In the genomic region with DNA sequence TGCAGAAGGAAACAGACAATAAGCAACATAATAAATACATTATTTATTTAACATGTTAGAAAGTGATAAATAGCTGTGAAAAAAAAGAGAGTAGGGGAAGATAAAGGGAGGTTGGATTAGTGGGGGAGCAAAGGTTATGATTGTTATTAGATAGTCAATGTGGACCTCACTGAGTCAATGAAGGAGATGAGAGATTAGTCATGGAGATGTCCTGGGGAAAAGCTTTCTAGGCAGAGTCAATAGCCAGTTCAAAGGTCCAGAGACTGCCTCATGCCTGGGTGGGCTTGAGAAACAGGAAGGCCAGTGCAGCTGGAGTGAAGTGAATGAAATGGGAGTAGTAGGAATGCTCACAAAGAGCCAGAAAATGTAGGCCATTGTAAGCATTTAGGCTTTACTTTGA, we compare ENCODE assay signal across 24 cellular contexts.
DNase-seq lines count a peak whose midpoint lies in the region; FAIRE-seq and TF ChIP-seq lines count a peak whose summit lies in the region.
"Had no signal": no experiment of that assay in that cellular context is flagged by ENCODE, and none has a peak within 500 bp of the region (broad histone marks: within the 10 kb centered on the region; RNA-seq: fewer than 3 reads in every experiment).

No MANE protein-coding gene starts in this region.

- H3K27me3 ChIP-seq in endothelial cell of umbilical vein (ENCODE audit: control insufficient read depth in 2 of 2, insufficient read depth in 2 of 2, low read length in 2 of 2), result no peaks in the 10 kb centered on the region
- H3K27me3 ChIP-seq in neuronal stem cell (ENCODE audit: control insufficient read depth in 3 of 3, insufficient read depth in 3 of 3, low read depth in 1 of 3, low read length in 3 of 3), result peaks cover 0 to 11% (median 0%) of the 10 kb centered on the region in 3 experiments
- no peaks in the 10 kb centered on the region for H3K27me3 ChIP-seq in H9 (ENCODE audit: insufficient read depth, low read length)
- H3K27me3 ChIP-seq: esophagus squamous epithelium, thyroid gland had no signal

- H3K9ac ChIP-seq in endothelial cell of umbilical vein (replicated peaks; ENCODE audit: extremely low read depth, insufficient read depth, low read length) (no peak overlapping the region), neuronal stem cell (ENCODE audit: low read depth, low read length, poor library complexity) (no peak overlapping the region), H9 (ENCODE audit: extremely low read depth, insufficient read length, low read length) (no peak overlapping the region)

- H2AFZ ChIP-seq in endothelial cell of umbilical vein (ENCODE audit: low read depth, low read length), result no peak overlapping the region
- no peak overlapping the region for H2AFZ ChIP-seq in neuronal stem cell (ENCODE audit: low read length)
- H2AFZ ChIP-seq in H9 (ENCODE audit: low read length), result no peak overlapping the region

- H3K14ac ChIP-seq in neuronal stem cell (ENCODE audit: low read length) (no peak overlapping the region), H9 (ENCODE audit: insufficient read depth, low read length) (no peak overlapping the region)

- no peak overlapping the region for H4K91ac ChIP-seq in neuronal stem cell (ENCODE audit: low read depth, low read length, poor library complexity)
- H4K91ac ChIP-seq in H9 (ENCODE audit: insufficient read length, low read depth, low read length), result no peak overlapping the region

- H3K18ac ChIP-seq in neuronal stem cell (ENCODE audit: low read length) (no peak overlapping the region), H9 (ENCODE audit: insufficient read length, low read depth, low read length) (no peak overlapping the region)

- H3K27ac ChIP-seq in endothelial cell of umbilical vein (ENCODE audit: insufficient read depth, low read depth, low read length), result no peak overlapping the region
- no peak overlapping the region for H3K27ac ChIP-seq in neuronal stem cell (replicated peaks; ENCODE audit: low read length)
- H3K27ac ChIP-seq in H9 (ENCODE audit: insufficient read length, low read depth, low read length), result no peak overlapping the region
- H3K27ac ChIP-seq: esophagus squamous epithelium, left ventricle myocardium inferior, RWPE1, thyroid gland had no signal

- intact Hi-C loops in endothelial cell of umbilical vein (cut with micrococcal nuclease), result no loop called here

- H4K20me1 ChIP-seq in endothelial cell of umbilical vein (replicated peaks; ENCODE audit: control insufficient read depth, extremely low read depth, insufficient read depth, low read length) (no peaks in the 10 kb centered on the region), H9 (ENCODE audit: control insufficient read depth, insufficient read depth, insufficient read length) (no peaks in the 10 kb centered on the region)

- H2BK20ac ChIP-seq in H9 (ENCODE audit: low read depth, low read length, poor library complexity, severe bottlenecking), result no peak overlapping the region

- no peaks in the 10 kb centered on the region for H3K9me3 Mint-ChIP-seq in H9
- H3K9me3 Mint-ChIP-seq: activated CD4-positive, alpha-beta T cell treated with anti-CD3 and anti-CD28 coated beads, Interleukin-2, amount 10 ng/mL, durations not matched to agents 24 days and 14 days; stimulated activated effector memory CD8-positive, alpha-beta T cell treated with anti-CD3 and anti-CD28 coated beads, Interleukin-12 subunit alpha, Interleukin-12 subunit beta, amount 100 ng/mL, for 72 hours had no signal

- H3K4me2 ChIP-seq in endothelial cell of umbilical vein (ENCODE audit: insufficient read depth, low read length) (no peak overlapping the region), neuronal stem cell (ENCODE audit: insufficient read depth, low read length, poor library complexity, severe bottlenecking) (no peak overlapping the region), H9 (ENCODE audit: insufficient read depth, insufficient read length, low read length) (no peak overlapping the region)

- no peaks in the 10 kb centered on the region for H3K79me2 ChIP-seq in endothelial cell of umbilical vein (ENCODE audit: control insufficient read depth, insufficient read depth, low read length)
- no peaks in the 10 kb centered on the region for H3K79me2 ChIP-seq in H9 (ENCODE audit: insufficient read depth, low read length)

- H3K4ac ChIP-seq in neuronal stem cell (ENCODE audit: low read length) (no peak overlapping the region), H9 (ENCODE audit: low read depth, low read length) (no peak overlapping the region)

- no peak overlapping the region for H3K56ac ChIP-seq in H9 (ENCODE audit: insufficient read length, low read depth, low read length)

- no peak overlapping the region for H4K5ac ChIP-seq in H9 (ENCODE audit: insufficient read length, low read depth, low read length)

- no peak for TF ChIP-seq CTCF in endothelial cell of umbilical vein (IDR thresholded peaks at IDR 0.05; ENCODE audit: extremely low read depth in 1 of 2, insufficient read depth in 1 of 2, low read depth in 1 of 2, low read length in 2 of 2)
- no peak for TF ChIP-seq CTCF in H9 (conservative IDR thresholded peaks at IDR 0.05)

- H3K23ac ChIP-seq in neuronal stem cell (ENCODE audit: low read depth, low read length, poor library complexity) (no peak overlapping the region), H9 (ENCODE audit: insufficient read length, low read depth, low read length) (no peak overlapping the region)

- H3K4me1 ChIP-seq in endothelial cell of umbilical vein (ENCODE audit: control insufficient read depth, extremely low read depth, insufficient read depth, low read length) (peaks cover 6% of the 10 kb centered on the region), neuronal stem cell (ENCODE audit: control insufficient read depth in 2 of 2, insufficient read depth in 1 of 2, low read depth in 1 of 2, low read length in 2 of 2) (peaks cover 0 to 27% of the 10 kb centered on the region in 2 donors), H9 (ENCODE audit: insufficient read depth, low read length) (peaks cover 6% of the 10 kb centered on the region; the same call in 1 of the 2 replicates)
- H3K4me1 ChIP-seq: thyroid gland had no signal

- BruUV-seq in endothelial cell of umbilical vein (replicated peaks; lab: Mats Ljungman, UMichigan), result no TSS peak

- POLR2A ChIA-PET in endothelial cell of umbilical vein (lab: Charles Lee), result no interaction called here

- H4K8ac ChIP-seq in neuronal stem cell (ENCODE audit: low read depth, low read length), result no peak overlapping the region
- no peak overlapping the region for H4K8ac ChIP-seq in H9 (replicated peaks; ENCODE audit: insufficient read length, low read depth, low read length)

- FAIRE-seq in endothelial cell of umbilical vein (lab: Jason Lieb, UNC), result no peak

- H3T11ph ChIP-seq in H9 (ENCODE audit: low read length), result no peak overlapping the region

- H3K27me3 Mint-ChIP-seq in H9 (ENCODE audit: low read depth), result no peaks in the 10 kb centered on the region; the same call in 1 of the 2 replicates
- H3K27me3 Mint-ChIP-seq: activated CD4-positive, alpha-beta T cell treated with anti-CD3 and anti-CD28 coated beads, Interleukin-2, amount 10 ng/mL, durations not matched to agents 24 days and 14 days had no signal

- H3K4me1 Mint-ChIP-seq in H9, result peaks cover 24 to 26% of the 10 kb centered on the region in 2 experiments

- dilution Hi-C loops in endothelial cell of umbilical vein (cut with MboI; ENCODE audit: extremely low pct_ligation_motif_present, low sequenced_read_pairs), result no loop called here

- DNase-seq in HCEC 1CT, result peak; percentile 15
- peak; percentile 11 for DNase-seq in NCI-H748 treated with DMSO at 0.1 percent for 48 hours (lab: John Stamatoyannopoulos, UW)
- DNase-seq in endothelial cell of umbilical vein (ENCODE audit: low read depth, low spot score), result no peak
- peak; percentile 68 for DNase-seq in neuronal stem cell (ENCODE audit: low spot score)
- DNase-seq in NCI-H1436 (lab: John Stamatoyannopoulos, UW), result no peak
- no peak for DNase-seq in stimulated activated naive CD4-positive, alpha-beta T cell (lab: John Stamatoyannopoulos, UW)
- no peak for DNase-seq in GDM1 (lab: John Stamatoyannopoulos, UW)
- no peak for DNase-seq in H9
- DNase-seq: activated CD4-positive, alpha-beta T cell treated with anti-CD3 and anti-CD28 coated beads, Interleukin-2, amount 10 ng/mL, durations not matched to agents 24 days and 14 days; activated CD8-positive, alpha-beta memory T cell treated with anti-CD3 and anti-CD28 coated beads, Interleukin-2, amount 50 U/mL, for 4 hours; activated naive CD4-positive, alpha-beta T cell; caudate nucleus; effector CD4-positive, alpha-beta T cell; esophagus squamous epithelium; glutamatergic neuron; left ventricle myocardium inferior; mucosa of descending colon; NCI-H187 treated with DMSO at 0.1 percent for 48 hours; occipital lobe; right cardiac atrium; stimulated activated CD4-positive, alpha-beta T cell treated with anti-CD3 and anti-CD28 coated beads, Interleukin-15, amount 100 ng/mL, for 24 hours; thyroid gland had no signal

- no peaks in the 10 kb centered on the region for H3K36me3 Mint-ChIP-seq in H9 (ENCODE audit: insufficient read depth in 1 of 3, low read depth in 3 of 3)

- H3K4me3 ChIP-seq in endothelial cell of umbilical vein (replicated peaks in 1 of 3; ENCODE audit: insufficient read depth in 1 of 3, low read depth in 1 of 3, low read length in 3 of 3) (no peak overlapping the region), neuronal stem cell (ENCODE audit: low read length in 2 of 2) (no peak overlapping the region)
- H3K4me3 ChIP-seq: esophagus squamous epithelium, left ventricle myocardium inferior, mucosa of descending colon, thyroid gland had no signal

- H2BK15ac ChIP-seq in neuronal stem cell (ENCODE audit: low read length) (no peak overlapping the region), H9 (ENCODE audit: low read depth, low read length) (no peak overlapping the region)

- TF ChIP-seq POLR2A in endothelial cell of umbilical vein (IDR thresholded peaks at IDR 0.05; ENCODE audit: low read depth, low read length), result no peak

- no peaks in the 10 kb centered on the region for H3K23me2 ChIP-seq in H9 (ENCODE audit: insufficient read length, low read depth, low read length, poor library complexity, severe bottlenecking)

- no peaks in the 10 kb centered on the region for H3K9me1 ChIP-seq in endothelial cell of umbilical vein (replicated peaks; ENCODE audit: control insufficient read depth, extremely low read depth, insufficient read depth, low read length)

- no peak overlapping the region for H3K4me3 Mint-ChIP-seq in H9
- H3K4me3 Mint-ChIP-seq: activated CD4-positive, alpha-beta T cell treated with anti-CD3 and anti-CD28 coated beads, Interleukin-2, amount 10 ng/mL, durations not matched to agents 24 days and 14 days; stimulated activated effector memory CD8-positive, alpha-beta T cell treated with anti-CD3 and anti-CD28 coated beads, Interleukin-12 subunit alpha, Interleukin-12 subunit beta, amount 100 ng/mL, for 72 hours had no signal

- H2BK12ac ChIP-seq in neuronal stem cell (ENCODE audit: low read length) (no peak overlapping the region), H9 (ENCODE audit: insufficient read length, low read depth, low read length) (no peak overlapping the region)

- no peak overlapping the region for H2BK120ac ChIP-seq in neuronal stem cell (ENCODE audit: low read depth, low read length)
- H2BK120ac ChIP-seq in H9 (ENCODE audit: low read depth, low read length, poor library complexity, severe bottlenecking), result no peak overlapping the region

- H3K9me3 ChIP-seq in endothelial cell of umbilical vein (replicated peaks; ENCODE audit: control insufficient read depth, insufficient read depth, low read length) (no peaks in the 10 kb centered on the region), neuronal stem cell (replicated peaks in 1 of 2; ENCODE audit: control insufficient read depth in 2 of 2, insufficient read depth in 1 of 2, low read depth in 1 of 2, low read length in 2 of 2) (no peaks in the 10 kb centered on the region), H9 (ENCODE audit: control insufficient read depth, low read depth, low read length) (no peaks in the 10 kb centered on the region)
- H3K9me3 ChIP-seq: esophagus squamous epithelium, left ventricle myocardium inferior, mucosa of descending colon, thyroid gland had no signal

- H2BK5ac ChIP-seq in neuronal stem cell (ENCODE audit: low read length) (no peak overlapping the region), H9 (ENCODE audit: insufficient read length, low read length) (no peak overlapping the region)

- CTCF ChIA-PET in endothelial cell of umbilical vein (lab: Charles Lee), result no interaction called here

- no peak overlapping the region for H2AK5ac ChIP-seq in neuronal stem cell (ENCODE audit: low read depth, low read length)
- H2AK5ac ChIP-seq in H9 (ENCODE audit: insufficient read length, low read length), result no peak overlapping the region

- H3K36me3 ChIP-seq in endothelial cell of umbilical vein (ENCODE audit: control insufficient read depth in 2 of 2, extremely low read depth in 1 of 2, insufficient read depth in 2 of 2, low read length in 2 of 2) (no peaks in the 10 kb centered on the region), neuronal stem cell (replicated peaks in 1 of 2; ENCODE audit: control insufficient read depth in 2 of 2, insufficient read depth in 2 of 2, low read length in 2 of 2) (no peaks in the 10 kb centered on the region)
- H3K36me3 ChIP-seq: esophagus squamous epithelium, left ventricle myocardium inferior, thyroid gland had no signal

- no peaks in the 10 kb centered on the region for H3K79me1 ChIP-seq in neuronal stem cell (ENCODE audit: low read depth, low read length)
- no peaks in the 10 kb centered on the region for H3K79me1 ChIP-seq in H9 (ENCODE audit: insufficient read depth, low read depth, low read length, poor library complexity, severe bottlenecking)

- H3K27ac Mint-ChIP-seq in H9, result peak overlapping the region in 1 of 3 experiments; percentile 14; a peak in 1 of 7 replicates
- H3K27ac Mint-ChIP-seq: activated CD4-positive, alpha-beta T cell treated with anti-CD3 and anti-CD28 coated beads, Interleukin-2, amount 10 ng/mL, durations not matched to agents 24 days and 14 days; stimulated activated effector memory CD8-positive, alpha-beta T cell treated with anti-CD3 and anti-CD28 coated beads, Interleukin-12 subunit alpha, Interleukin-12 subunit beta, amount 100 ng/mL, for 72 hours had no signal

Comparison
In these comparisons a context has a peak if more than half of its experiments do, and no peak if none do; other contexts are left out.
1. DNase-seq: peak in HCEC 1CT (single experiment), NCI-H748 treated with DMSO at 0.1 percent for 48 hours (single experiment) and neuronal stem cell (single experiment); none in endothelial cell of umbilical vein (single experiment), NCI-H1436 (single experiment), stimulated activated naive CD4-positive, alpha-beta T cell (0 of 6), GDM1 (single experiment) and H9 (single experiment).